Comparison of ENCODE assay signal across 1 cellular context in the genomic region with DNA sequence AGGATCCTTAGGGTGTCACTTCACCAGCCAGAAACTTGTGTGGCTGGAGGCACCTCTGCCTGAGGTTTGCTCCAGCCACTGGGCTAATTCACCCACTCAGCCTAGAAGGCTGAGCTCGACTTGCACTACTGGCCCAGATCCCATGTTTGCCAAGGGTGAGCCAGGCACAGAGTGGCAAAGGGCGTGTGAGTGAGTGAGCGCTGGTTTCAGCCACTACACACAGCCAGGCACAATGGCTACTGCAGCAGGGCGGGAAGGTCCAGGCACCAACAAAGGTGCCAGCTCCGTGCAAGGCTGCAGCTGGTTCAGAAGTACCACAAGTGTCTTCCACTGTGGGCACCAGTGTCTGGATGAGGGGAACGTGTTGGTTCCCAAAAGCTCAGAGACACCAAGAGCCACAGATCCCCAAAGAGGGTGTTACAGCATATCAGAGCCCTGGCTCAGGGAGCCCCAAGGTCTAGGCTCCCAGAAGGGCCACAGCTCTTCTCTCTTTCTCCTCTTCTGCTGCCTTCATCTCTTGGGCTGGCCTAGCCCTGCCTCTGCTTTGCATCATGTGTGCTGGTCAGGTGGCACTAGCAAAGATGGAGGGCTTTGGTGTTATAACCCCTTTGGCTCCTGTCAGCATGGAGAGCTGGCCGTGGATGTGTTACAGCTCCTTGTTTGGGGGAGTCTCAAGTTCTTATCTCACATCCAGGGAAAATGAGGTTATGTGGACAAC.
TF ChIP-seq lines count a peak whose summit lies in the region.

No MANE protein-coding gene starts in this region.

TF ChIP-seq in WTC11, 78 proteins besides CTCF, POLR2A, EP300 and RAD21 (continued from another document):
- TF ChIP-seq, protein P1, sequence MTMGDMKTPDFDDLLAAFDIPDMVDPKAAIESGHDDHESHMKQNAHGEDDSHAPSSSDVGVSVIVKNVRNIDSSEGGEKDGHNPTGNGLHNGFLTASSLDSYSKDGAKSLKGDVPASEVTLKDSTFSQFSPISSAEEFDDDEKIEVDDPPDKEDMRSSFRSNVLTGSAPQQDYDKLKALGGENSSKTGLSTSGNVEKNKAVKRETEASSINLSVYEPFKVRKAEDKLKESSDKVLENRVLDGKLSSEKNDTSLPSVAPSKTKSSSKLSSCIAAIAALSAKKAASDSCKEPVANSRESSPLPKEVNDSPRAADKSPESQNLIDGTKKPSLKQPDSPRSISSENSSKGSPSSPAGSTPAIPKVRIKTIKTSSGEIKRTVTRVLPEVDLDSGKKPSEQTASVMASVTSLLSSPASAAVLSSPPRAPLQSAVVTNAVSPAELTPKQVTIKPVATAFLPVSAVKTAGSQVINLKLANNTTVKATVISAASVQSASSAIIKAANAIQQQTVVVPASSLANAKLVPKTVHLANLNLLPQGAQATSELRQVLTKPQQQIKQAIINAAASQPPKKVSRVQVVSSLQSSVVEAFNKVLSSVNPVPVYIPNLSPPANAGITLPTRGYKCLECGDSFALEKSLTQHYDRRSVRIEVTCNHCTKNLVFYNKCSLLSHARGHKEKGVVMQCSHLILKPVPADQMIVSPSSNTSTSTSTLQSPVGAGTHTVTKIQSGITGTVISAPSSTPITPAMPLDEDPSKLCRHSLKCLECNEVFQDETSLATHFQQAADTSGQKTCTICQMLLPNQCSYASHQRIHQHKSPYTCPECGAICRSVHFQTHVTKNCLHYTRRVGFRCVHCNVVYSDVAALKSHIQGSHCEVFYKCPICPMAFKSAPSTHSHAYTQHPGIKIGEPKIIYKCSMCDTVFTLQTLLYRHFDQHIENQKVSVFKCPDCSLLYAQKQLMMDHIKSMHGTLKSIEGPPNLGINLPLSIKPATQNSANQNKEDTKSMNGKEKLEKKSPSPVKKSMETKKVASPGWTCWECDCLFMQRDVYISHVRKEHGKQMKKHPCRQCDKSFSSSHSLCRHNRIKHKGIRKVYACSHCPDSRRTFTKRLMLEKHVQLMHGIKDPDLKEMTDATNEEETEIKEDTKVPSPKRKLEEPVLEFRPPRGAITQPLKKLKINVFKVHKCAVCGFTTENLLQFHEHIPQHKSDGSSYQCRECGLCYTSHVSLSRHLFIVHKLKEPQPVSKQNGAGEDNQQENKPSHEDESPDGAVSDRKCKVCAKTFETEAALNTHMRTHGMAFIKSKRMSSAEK (CRISPR knock-in tag; IDR thresholded peaks at IDR 0.05; ENCODE audit: borderline replicate concordance) = no peak
- no peak for TF ChIP-seq ZNF138 (CRISPR knock-in tag; conservative IDR thresholded peaks at IDR 0.05)
- TF ChIP-seq TEAD1 (CRISPR knock-in tag; IDR thresholded peaks at IDR 0.05) = no peak
